Comparison of ENCODE assay signal across 1 cellular context in the genomic region with DNA sequence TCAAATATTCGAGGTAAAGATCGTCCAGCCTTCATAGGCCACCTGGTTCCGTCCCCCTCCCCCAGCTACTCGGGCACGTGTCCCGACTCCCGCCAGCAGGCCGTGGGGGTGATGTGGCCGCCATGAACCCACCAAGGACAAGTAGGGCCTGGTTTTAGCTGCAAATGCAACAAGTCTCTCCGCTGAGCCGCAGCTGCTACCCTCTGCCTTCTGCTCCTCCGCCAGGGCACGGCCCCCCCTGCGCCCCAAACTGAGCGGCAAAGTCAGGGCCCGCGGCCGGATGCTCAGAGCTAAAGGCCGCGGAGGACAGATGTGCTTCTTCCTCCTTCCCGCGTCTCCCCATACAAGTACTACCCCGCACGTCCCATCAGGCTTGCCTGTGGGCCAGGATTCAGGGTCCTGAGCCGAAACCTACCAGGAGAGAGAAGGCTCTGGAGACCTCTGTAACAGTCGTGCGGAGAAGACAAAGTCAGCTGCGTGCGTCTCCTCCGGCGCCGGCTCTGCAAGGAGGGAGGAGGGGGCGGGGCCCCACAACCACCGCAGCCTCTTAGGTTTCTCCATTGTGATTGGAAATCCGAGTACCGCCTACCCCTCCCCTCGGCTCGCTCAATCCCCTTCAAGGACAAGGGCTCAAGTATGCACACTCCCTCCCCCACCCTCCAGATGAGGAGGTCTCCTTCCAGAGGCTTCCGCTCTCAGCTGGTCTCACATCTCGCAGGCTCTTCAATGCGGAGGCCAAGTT.
TF ChIP-seq lines count a peak whose summit lies in the region.

A gene (minus strand): TSS at position 507 of the 742 bp plus-strand sequence. CDS start 3,171 bp downstream, outside the sequence.

TF ChIP-seq in HEK293, 187 proteins besides CTCF, POLR2A, EP300 and RAD21 (continued from another document and continues in another):
- TF ChIP-seq, protein P1, sequence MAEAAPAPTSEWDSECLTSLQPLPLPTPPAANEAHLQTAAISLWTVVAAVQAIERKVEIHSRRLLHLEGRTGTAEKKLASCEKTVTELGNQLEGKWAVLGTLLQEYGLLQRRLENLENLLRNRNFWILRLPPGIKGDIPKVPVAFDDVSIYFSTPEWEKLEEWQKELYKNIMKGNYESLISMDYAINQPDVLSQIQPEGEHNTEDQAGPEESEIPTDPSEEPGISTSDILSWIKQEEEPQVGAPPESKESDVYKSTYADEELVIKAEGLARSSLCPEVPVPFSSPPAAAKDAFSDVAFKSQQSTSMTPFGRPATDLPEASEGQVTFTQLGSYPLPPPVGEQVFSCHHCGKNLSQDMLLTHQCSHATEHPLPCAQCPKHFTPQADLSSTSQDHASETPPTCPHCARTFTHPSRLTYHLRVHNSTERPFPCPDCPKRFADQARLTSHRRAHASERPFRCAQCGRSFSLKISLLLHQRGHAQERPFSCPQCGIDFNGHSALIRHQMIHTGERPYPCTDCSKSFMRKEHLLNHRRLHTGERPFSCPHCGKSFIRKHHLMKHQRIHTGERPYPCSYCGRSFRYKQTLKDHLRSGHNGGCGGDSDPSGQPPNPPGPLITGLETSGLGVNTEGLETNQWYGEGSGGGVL (tag by site-specific recombination; IDR thresholded peaks at IDR 0.05), result no peak; the same call in 1 of the 2 replicates
- peak; percentile 36; the same call in 1 of the 2 replicates for TF ChIP-seq ZNF184 (tag by site-specific recombination; IDR thresholded peaks at IDR 0.05)
- TF ChIP-seq, protein P2, sequence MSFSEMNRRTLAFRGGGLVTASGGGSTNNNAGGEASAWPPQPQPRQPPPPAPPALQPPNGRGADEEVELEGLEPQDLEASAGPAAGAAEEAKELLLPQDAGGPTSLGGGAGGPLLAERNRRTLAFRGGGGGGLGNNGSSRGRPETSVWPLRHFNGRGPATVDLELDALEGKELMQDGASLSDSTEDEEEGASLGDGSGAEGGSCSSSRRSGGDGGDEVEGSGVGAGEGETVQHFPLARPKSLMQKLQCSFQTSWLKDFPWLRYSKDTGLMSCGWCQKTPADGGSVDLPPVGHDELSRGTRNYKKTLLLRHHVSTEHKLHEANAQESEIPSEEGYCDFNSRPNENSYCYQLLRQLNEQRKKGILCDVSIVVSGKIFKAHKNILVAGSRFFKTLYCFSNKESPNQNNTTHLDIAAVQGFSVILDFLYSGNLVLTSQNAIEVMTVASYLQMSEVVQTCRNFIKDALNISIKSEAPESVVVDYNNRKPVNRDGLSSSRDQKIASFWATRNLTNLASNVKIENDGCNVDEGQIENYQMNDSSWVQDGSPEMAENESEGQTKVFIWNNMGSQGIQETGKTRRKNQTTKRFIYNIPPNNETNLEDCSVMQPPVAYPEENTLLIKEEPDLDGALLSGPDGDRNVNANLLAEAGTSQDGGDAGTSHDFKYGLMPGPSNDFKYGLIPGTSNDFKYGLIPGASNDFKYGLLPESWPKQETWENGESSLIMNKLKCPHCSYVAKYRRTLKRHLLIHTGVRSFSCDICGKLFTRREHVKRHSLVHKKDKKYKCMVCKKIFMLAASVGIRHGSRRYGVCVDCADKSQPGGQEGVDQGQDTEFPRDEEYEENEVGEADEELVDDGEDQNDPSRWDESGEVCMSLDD (tag by site-specific recombination; IDR thresholded peaks at IDR 0.05), result 0 out of 2 replicates have a peak, but pooled peaks have one; percentile 56
- no peak for TF ChIP-seq TCF7L2 (IDR thresholded peaks at IDR 0.05; ENCODE audit: borderline replicate concordance, low read depth, low read length)
- no peak for TF ChIP-seq ZNF776 (tag by site-specific recombination; IDR thresholded peaks at IDR 0.05; ENCODE audit: borderline replicate concordance)
- TF ChIP-seq, protein P3, sequence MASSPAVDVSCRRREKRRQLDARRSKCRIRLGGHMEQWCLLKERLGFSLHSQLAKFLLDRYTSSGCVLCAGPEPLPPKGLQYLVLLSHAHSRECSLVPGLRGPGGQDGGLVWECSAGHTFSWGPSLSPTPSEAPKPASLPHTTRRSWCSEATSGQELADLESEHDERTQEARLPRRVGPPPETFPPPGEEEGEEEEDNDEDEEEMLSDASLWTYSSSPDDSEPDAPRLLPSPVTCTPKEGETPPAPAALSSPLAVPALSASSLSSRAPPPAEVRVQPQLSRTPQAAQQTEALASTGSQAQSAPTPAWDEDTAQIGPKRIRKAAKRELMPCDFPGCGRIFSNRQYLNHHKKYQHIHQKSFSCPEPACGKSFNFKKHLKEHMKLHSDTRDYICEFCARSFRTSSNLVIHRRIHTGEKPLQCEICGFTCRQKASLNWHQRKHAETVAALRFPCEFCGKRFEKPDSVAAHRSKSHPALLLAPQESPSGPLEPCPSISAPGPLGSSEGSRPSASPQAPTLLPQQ (tag by site-specific recombination; IDR thresholded peaks at IDR 0.05), result peak; percentile 54; the same call in 1 of the 2 replicates
- TF ChIP-seq ZNF324 (tag by site-specific recombination; IDR thresholded peaks at IDR 0.05), result no peak
- TF ChIP-seq ZXDB (tag by site-specific recombination; IDR thresholded peaks at IDR 0.05), result peak; percentile 45; the same call in 1 of the 2 replicates
- TF ChIP-seq BCL11B (tag by site-specific recombination; IDR thresholded peaks at IDR 0.05; ENCODE audit: low read depth), result no peak
- peak; percentile 82 for TF ChIP-seq KLF9 (tag by site-specific recombination; IDR thresholded peaks at IDR 0.05; ENCODE audit: low read depth)
- TF ChIP-seq ZNF335 (tag by site-specific recombination; conservative IDR thresholded peaks at IDR 0.05), result peak; percentile 80
- no peak for TF ChIP-seq ZNF558 (tag by site-specific recombination; IDR thresholded peaks at IDR 0.05)
- no peak for TF ChIP-seq HOXC10 (CRISPR knock-in tag; IDR thresholded peaks at IDR 0.05)
- TF ChIP-seq ZNF791 (tag by site-specific recombination; IDR thresholded peaks at IDR 0.05), result no peak
- TF ChIP-seq KLF7 (tag by site-specific recombination; IDR thresholded peaks at IDR 0.05; ENCODE audit: borderline replicate concordance), result no peak
- peak; percentile 78 for TF ChIP-seq GLIS2 (tag by site-specific recombination; IDR thresholded peaks at IDR 0.05)
- TF ChIP-seq ZNF830 (tag by site-specific recombination; IDR thresholded peaks at IDR 0.05; ENCODE audit: low read depth), result no peak
- TF ChIP-seq ZNF175 (tag by site-specific recombination; IDR thresholded peaks at IDR 0.05), result no peak
- no peak for TF ChIP-seq ZNF621 (tag by site-specific recombination; IDR thresholded peaks at IDR 0.05)
- peak; percentile 63 for TF ChIP-seq GLIS1 (tag by site-specific recombination; IDR thresholded peaks at IDR 0.05)
- no peak for TF ChIP-seq ZNF510 (tag by site-specific recombination; IDR thresholded peaks at IDR 0.05; ENCODE audit: insufficient replicate concordance)
- TF ChIP-seq, protein P4, sequence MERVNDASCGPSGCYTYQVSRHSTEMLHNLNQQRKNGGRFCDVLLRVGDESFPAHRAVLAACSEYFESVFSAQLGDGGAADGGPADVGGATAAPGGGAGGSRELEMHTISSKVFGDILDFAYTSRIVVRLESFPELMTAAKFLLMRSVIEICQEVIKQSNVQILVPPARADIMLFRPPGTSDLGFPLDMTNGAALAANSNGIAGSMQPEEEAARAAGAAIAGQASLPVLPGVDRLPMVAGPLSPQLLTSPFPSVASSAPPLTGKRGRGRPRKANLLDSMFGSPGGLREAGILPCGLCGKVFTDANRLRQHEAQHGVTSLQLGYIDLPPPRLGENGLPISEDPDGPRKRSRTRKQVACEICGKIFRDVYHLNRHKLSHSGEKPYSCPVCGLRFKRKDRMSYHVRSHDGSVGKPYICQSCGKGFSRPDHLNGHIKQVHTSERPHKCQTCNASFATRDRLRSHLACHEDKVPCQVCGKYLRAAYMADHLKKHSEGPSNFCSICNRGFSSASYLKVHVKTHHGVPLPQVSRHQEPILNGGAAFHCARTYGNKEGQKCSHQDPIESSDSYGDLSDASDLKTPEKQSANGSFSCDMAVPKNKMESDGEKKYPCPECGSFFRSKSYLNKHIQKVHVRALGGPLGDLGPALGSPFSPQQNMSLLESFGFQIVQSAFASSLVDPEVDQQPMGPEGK (tag by site-specific recombination; IDR thresholded peaks at IDR 0.05), result peak; percentile 73
- TF ChIP-seq ZNF132 (tag by site-specific recombination; IDR thresholded peaks at IDR 0.05; ENCODE audit: borderline replicate concordance), result no peak
- TF ChIP-seq, protein P5, sequence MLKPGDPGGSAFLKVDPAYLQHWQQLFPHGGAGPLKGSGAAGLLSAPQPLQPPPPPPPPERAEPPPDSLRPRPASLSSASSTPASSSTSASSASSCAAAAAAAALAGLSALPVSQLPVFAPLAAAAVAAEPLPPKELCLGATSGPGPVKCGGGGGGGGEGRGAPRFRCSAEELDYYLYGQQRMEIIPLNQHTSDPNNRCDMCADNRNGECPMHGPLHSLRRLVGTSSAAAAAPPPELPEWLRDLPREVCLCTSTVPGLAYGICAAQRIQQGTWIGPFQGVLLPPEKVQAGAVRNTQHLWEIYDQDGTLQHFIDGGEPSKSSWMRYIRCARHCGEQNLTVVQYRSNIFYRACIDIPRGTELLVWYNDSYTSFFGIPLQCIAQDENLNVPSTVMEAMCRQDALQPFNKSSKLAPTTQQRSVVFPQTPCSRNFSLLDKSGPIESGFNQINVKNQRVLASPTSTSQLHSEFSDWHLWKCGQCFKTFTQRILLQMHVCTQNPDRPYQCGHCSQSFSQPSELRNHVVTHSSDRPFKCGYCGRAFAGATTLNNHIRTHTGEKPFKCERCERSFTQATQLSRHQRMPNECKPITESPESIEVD (tag by site-specific recombination; IDR thresholded peaks at IDR 0.05), result no peak
- TF ChIP-seq, protein P6, sequence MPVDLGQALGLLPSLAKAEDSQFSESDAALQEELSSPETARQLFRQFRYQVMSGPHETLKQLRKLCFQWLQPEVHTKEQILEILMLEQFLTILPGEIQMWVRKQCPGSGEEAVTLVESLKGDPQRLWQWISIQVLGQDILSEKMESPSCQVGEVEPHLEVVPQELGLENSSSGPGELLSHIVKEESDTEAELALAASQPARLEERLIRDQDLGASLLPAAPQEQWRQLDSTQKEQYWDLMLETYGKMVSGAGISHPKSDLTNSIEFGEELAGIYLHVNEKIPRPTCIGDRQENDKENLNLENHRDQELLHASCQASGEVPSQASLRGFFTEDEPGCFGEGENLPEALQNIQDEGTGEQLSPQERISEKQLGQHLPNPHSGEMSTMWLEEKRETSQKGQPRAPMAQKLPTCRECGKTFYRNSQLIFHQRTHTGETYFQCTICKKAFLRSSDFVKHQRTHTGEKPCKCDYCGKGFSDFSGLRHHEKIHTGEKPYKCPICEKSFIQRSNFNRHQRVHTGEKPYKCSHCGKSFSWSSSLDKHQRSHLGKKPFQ (tag by site-specific recombination; IDR thresholded peaks at IDR 0.05), result peak; percentile 37; the same call in 1 of the 2 replicates
- no peak for TF ChIP-seq ZNF626 (tag by site-specific recombination; IDR thresholded peaks at IDR 0.05)
- TF ChIP-seq ZNF837 (tag by site-specific recombination; IDR thresholded peaks at IDR 0.05), result no peak
- TF ChIP-seq ZNF169 (tag by site-specific recombination; IDR thresholded peaks at IDR 0.05), result no peak
- no peak for TF ChIP-seq ZNF571 (tag by site-specific recombination; IDR thresholded peaks at IDR 0.05)
- no peak for TF ChIP-seq ZNF792 (tag by site-specific recombination; IDR thresholded peaks at IDR 0.05)
- TF ChIP-seq ZNF707 (tag by site-specific recombination; IDR thresholded peaks at IDR 0.05), result no peak
- TF ChIP-seq, protein P7, sequence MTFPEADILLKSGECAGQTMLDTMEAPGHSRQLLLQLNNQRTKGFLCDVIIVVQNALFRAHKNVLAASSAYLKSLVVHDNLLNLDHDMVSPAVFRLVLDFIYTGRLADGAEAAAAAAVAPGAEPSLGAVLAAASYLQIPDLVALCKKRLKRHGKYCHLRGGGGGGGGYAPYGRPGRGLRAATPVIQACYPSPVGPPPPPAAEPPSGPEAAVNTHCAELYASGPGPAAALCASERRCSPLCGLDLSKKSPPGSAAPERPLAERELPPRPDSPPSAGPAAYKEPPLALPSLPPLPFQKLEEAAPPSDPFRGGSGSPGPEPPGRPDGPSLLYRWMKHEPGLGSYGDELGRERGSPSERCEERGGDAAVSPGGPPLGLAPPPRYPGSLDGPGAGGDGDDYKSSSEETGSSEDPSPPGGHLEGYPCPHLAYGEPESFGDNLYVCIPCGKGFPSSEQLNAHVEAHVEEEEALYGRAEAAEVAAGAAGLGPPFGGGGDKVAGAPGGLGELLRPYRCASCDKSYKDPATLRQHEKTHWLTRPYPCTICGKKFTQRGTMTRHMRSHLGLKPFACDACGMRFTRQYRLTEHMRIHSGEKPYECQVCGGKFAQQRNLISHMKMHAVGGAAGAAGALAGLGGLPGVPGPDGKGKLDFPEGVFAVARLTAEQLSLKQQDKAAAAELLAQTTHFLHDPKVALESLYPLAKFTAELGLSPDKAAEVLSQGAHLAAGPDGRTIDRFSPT (tag by site-specific recombination; IDR thresholded peaks at IDR 0.05), result 0 out of 2 replicates have a peak, but pooled peaks have one; percentile 30
- TF ChIP-seq, protein P8, sequence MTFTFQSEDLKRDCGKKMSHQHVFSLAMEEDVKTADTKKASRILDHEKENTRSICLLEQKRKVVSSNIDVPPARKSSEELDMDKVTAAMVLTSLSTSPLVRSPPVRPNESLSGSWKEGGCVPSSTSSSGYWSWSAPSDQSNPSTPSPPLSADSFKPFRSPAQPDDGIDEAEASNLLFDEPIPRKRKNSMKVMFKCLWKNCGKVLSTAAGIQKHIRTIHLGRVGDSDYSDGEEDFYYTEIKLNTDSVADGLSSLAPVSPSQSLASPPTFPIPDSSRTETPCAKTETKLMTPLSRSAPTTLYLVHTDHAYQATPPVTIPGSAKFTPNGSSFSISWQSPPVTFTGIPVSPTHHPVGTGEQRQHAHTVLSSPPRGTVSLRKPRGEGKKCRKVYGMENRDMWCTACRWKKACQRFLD (tag by site-specific recombination; IDR thresholded peaks at IDR 0.05), result no peak
- no peak for TF ChIP-seq ZNF473 (tag by site-specific recombination; IDR thresholded peaks at IDR 0.05)
- TF ChIP-seq ZNF24 (tag by site-specific recombination; IDR thresholded peaks at IDR 0.05), result peak; percentile 61
- peak; percentile 28; the same call in 1 of the 2 replicates for TF ChIP-seq TRIM28 (IDR thresholded peaks at IDR 0.05; ENCODE audit: borderline replicate concordance, low read length)
- TF ChIP-seq, protein P9, sequence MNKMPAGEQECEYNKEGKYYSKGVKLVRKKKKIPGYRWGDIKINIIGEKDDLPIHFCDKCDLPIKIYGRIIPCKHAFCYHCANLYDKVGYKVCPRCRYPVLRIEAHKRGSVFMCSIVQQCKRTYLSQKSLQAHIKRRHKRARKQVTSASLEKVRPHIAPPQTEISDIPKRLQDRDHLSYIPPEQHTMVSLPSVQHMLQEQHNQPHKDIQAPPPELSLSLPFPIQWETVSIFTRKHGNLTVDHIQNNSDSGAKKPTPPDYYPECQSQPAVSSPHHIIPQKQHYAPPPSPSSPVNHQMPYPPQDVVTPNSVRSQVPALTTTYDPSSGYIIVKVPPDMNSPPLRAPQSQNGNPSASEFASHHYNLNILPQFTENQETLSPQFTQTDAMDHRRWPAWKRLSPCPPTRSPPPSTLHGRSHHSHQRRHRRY (tag by site-specific recombination; IDR thresholded peaks at IDR 0.05), result no peak
- TF ChIP-seq ZNF600 (tag by site-specific recombination; IDR thresholded peaks at IDR 0.05), result peak; percentile 74
- TF ChIP-seq ZNF501 (tag by site-specific recombination; IDR thresholded peaks at IDR 0.05), result peak; percentile 83
- no peak for TF ChIP-seq ZNF223 (tag by site-specific recombination; IDR thresholded peaks at IDR 0.05)
- TF ChIP-seq GLI2 (tag by site-specific recombination; IDR thresholded peaks at IDR 0.05; ENCODE audit: borderline replicate concordance, low read depth), result no peak
